ENCODE assay signal across 8 cellular contexts in the genomic region with DNA sequence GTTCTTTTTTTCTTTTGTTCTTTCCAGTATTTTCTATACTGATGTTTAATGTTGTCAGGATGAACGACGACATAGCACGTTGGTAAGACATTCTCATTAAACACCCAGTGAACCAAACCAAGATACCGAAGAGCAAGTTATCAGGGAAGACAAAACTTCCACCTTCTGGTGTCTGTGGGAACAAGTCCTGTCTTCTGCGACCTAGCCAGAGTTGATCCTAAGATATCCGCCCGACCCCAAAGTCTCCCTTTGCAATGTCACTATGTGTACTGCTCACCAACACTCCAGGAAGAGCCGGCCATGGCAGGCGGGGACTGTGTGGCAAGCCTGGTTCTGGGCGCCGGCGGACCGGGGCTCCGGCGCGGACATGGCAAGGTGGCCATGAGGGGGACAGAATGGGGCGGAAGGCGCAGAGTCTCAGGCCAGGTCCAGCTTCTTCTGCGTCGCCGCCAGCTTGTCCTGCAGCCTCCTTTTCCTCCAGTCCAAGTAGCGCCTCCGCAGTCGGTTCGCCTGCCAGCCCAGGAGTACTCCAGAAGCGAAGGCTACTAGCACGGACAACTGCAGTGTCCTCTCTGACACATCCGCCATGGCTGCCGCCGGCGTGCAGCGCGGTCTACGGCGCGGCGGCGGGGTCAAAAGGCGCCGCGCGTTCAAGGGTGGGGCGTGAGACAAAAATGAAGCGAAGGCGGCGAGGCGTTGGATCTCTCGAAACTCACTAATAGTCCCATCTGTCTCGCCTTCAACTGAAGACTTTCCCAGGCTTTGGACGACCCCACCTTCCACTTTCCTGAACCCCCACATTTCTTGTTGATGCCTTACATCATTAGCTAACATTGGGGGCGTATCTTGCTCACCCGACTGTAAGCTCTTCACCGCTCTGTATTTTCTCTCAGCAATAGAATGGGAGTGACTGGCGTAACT.
DNase-seq lines count a peak whose midpoint lies in the region; ATAC-seq and TF ChIP-seq lines count a peak whose summit lies in the region.

A gene with protein sequence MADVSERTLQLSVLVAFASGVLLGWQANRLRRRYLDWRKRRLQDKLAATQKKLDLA (minus strand): TSS at position 610 of the 921 bp plus-strand sequence. CDS start 22 bp downstream, at position 588.

- peaks cover 5% of the 10 kb centered on the region for H3K4me1 Mint-ChIP-seq in nephron progenitor cell

- peaks cover 33% of the 10 kb centered on the region for H3K9me3 Mint-ChIP-seq in nephron progenitor cell

- peak within 1 kb of the TSS; percentile 90 for H3K4me3 Mint-ChIP-seq in nephron progenitor cell

- peak within 1 kb of the TSS; percentile 72 for H3K27ac Mint-ChIP-seq in nephron progenitor cell

- H3K9ac ChIP-seq in KMS-11 (peak within 1 kb of the TSS; percentile 73), stomach smooth muscle (ENCODE audit: low read length in 2 of 2) (peak within 1 kb of the TSS; percentile 74 to 75)

- H3K27ac ChIP-seq in DOHH2 (ENCODE audit: low read depth, low read length) (no peak within 1 kb of the TSS), KMS-11 (peak within 1 kb of the TSS; percentile 35; the same call in 1 of the 2 replicates), stomach smooth muscle (ENCODE audit: low read length) (peak within 1 kb of the TSS; percentile 60)

- no peaks in the 10 kb centered on the region for H4K20me1 ChIP-seq in DOHH2 (ENCODE audit: control insufficient read depth, insufficient read depth, low read depth, low read length)
- no peaks in the 10 kb centered on the region for H4K20me1 ChIP-seq in KMS-11 (ENCODE audit: insufficient read depth)

- H3K4me1 ChIP-seq in DOHH2 (ENCODE audit: control insufficient read depth, low read length), result peaks cover 8% of the 10 kb centered on the region
- peaks cover 22% of the 10 kb centered on the region for H3K4me1 ChIP-seq in KMS-11 (ENCODE audit: low read depth, poor library complexity, severe bottlenecking)
- no peaks in the 10 kb centered on the region for H3K4me1 ChIP-seq in stomach smooth muscle (ENCODE audit: control insufficient read depth, insufficient read depth, low read length)

- ATAC-seq in GM21786 (IDR thresholded peaks at IDR 0.05; ENCODE audit: unreplicated experiment), result peak; percentile 92

- peaks cover 11% of the 10 kb centered on the region for H3K36me3 Mint-ChIP-seq in nephron progenitor cell (ENCODE audit: low read depth)

- H3K9me3 ChIP-seq in DOHH2 (ENCODE audit: control insufficient read depth, insufficient read depth, low read length) (peaks cover 21% of the 10 kb centered on the region), stomach smooth muscle (ENCODE audit: control insufficient read depth in 2 of 2, low read length in 2 of 2) (no peaks in the 10 kb centered on the region)

- no peaks in the 10 kb centered on the region for H3K9me2 ChIP-seq in DOHH2 (replicated peaks; ENCODE audit: control insufficient read depth, low read length)

- peak; percentile 76 for TF ChIP-seq POLR2A in Raji (IDR thresholded peaks at IDR 0.05; ENCODE audit: insufficient read depth, low read depth, low read length)

- H3K4me2 ChIP-seq in DOHH2 (ENCODE audit: low read length), result peak within 1 kb of the TSS; percentile 86
- H3K4me2 ChIP-seq in KMS-11, result peak within 1 kb of the TSS; percentile 78

- H3K79me2 ChIP-seq in DOHH2 (ENCODE audit: control insufficient read depth, low read length) (peaks cover 19% of the 10 kb centered on the region), KMS-11 (ENCODE audit: insufficient read depth, low read depth) (peaks cover 8% of the 10 kb centered on the region; the same call in 1 of the 2 replicates)

- no peak for TF ChIP-seq CTCF in DOHH2 (IDR thresholded peaks at IDR 0.05; ENCODE audit: low read depth, low read length, poor library complexity, severe bottlenecking)
- TF ChIP-seq CTCF in KMS-11 (conservative IDR thresholded peaks at IDR 0.05; ENCODE audit: low read depth, low read length), result no peak
- no peak for TF ChIP-seq CTCF in fibroblast of pulmonary artery (IDR thresholded peaks at IDR 0.05; ENCODE audit: low read length, missing control alignments)
- TF ChIP-seq CTCF in nephron progenitor cell (IDR thresholded peaks at IDR 0.05), result no peak

- H3K27me3 Mint-ChIP-seq in nephron progenitor cell (ENCODE audit: low read depth, poor library complexity), result peaks cover 28% of the 10 kb centered on the region

- H3K36me3 ChIP-seq in DOHH2 (ENCODE audit: control insufficient read depth, low read length) (peaks cover 27% of the 10 kb centered on the region), KMS-11 (ENCODE audit: insufficient read depth) (no peaks in the 10 kb centered on the region), stomach smooth muscle (ENCODE audit: control insufficient read depth in 2 of 2, insufficient read depth in 2 of 2, low read length in 2 of 2) (peaks cover 0 to 4% of the 10 kb centered on the region in 2 donors)

- H3K4me3 ChIP-seq in DOHH2 (ENCODE audit: low read length) (peak within 1 kb of the TSS; percentile 92), KMS-11 (IDR thresholded peaks at IDR 0.05; ENCODE audit: insufficient read depth, low read depth, low read length) (peak within 1 kb of the TSS; percentile 79), fibroblast of pulmonary artery (replicated peaks; ENCODE audit: low read depth, low read length) (peak within 1 kb of the TSS; percentile 65), stomach smooth muscle (ENCODE audit: low read length in 2 of 2) (peak within 1 kb of the TSS; percentile 82 to 87)

- peak within 1 kb of the TSS; percentile 83 for H2AFZ ChIP-seq in KMS-11 (ENCODE audit: low read depth)

- DNase-seq in activated effector memory CD4-positive, alpha-beta T cell treated with anti-CD3 and anti-CD28 coated beads, Interleukin-2, amount 50 U/mL, for 16 hours, result peak; percentile 83
- DNase-seq in fibroblast of pulmonary artery (ENCODE audit: low read depth), result peak; percentile 69
- peak; percentile 50 for DNase-seq in nephron progenitor cell

- no peaks in the 10 kb centered on the region for H3F3A ChIP-seq in DOHH2 (ENCODE audit: control insufficient read depth, insufficient read depth)

- H3K27me3 ChIP-seq in DOHH2 (ENCODE audit: control insufficient read depth, low read length), result peaks cover 12% of the 10 kb centered on the region; the same call in 1 of the 2 replicates
- no peaks in the 10 kb centered on the region for H3K27me3 ChIP-seq in KMS-11 (ENCODE audit: insufficient read depth, low read depth)
- H3K27me3 ChIP-seq in stomach smooth muscle (ENCODE audit: control insufficient read depth in 1 of 2, insufficient read depth in 2 of 2, low read length in 2 of 2), result no peaks in the 10 kb centered on the region
